Comparison of ENCODE assay signal across 1 cellular context in the genomic region with DNA sequence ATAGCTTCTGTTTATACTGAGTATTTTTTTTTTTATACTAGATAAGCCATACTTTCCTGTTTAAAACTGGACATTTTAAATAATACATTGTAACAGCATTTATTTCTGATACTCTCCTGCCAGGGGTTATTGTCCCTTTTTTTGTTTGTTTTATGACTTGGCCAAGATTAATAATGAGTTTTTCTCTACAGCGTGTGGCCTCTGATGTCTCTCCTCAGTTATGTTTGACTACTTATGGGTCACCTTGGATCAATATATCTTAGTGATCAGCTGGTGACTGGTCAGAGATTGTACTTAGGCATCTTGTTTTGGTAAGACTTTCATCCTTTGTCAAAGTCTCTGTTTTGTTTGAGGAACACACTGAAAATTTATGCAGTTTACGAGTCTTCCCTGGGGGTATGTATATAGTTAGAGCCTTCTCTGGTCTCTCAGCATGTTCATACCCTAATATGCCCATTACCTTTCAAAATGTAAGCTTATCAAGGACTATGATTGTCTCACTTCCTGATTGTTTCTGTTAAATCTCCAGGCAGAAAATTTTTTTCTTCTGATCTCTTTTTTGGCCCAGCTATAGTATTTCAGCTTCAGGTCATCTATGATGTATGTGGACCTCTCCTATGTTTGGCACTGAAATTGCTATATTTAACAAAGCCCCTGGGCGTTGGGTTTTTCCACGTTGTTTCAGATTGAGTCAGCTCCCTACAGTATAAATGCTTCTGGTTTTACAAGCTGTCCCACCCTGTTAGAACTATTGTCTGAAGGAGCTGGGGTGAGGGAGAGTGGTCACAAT.
TF ChIP-seq lines count a peak whose summit lies in the region.

No MANE protein-coding gene starts in this region.

TF ChIP-seq in HEK293, 187 proteins besides CTCF, POLR2A, EP300 and RAD21 (continued from another document and continues in another):
- TF ChIP-seq, protein P1, sequence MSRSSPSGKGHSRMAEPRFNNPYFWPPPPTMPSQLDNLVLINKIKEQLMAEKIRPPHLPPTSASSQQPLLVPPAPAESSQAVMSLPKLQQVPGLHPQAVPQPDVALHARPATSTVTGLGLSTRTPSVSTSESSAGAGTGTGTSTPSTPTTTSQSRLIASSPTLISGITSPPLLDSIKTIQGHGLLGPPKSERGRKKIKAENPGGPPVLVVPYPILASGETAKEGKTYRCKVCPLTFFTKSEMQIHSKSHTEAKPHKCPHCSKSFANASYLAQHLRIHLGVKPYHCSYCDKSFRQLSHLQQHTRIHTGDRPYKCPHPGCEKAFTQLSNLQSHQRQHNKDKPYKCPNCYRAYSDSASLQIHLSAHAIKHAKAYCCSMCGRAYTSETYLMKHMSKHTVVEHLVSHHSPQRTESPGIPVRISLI (tag by site-specific recombination; IDR thresholded peaks at IDR 0.05), result no peak
- no peak for TF ChIP-seq ZNF37A (tag by site-specific recombination; IDR thresholded peaks at IDR 0.05)
- TF ChIP-seq, protein P2, sequence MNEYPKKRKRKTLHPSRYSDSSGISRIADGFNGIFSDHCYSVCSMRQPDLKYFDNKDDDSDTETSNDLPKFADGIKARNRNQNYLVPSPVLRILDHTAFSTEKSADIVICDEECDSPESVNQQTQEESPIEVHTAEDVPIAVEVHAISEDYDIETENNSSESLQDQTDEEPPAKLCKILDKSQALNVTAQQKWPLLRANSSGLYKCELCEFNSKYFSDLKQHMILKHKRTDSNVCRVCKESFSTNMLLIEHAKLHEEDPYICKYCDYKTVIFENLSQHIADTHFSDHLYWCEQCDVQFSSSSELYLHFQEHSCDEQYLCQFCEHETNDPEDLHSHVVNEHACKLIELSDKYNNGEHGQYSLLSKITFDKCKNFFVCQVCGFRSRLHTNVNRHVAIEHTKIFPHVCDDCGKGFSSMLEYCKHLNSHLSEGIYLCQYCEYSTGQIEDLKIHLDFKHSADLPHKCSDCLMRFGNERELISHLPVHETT (tag by site-specific recombination; IDR thresholded peaks at IDR 0.05), result no peak
- TF ChIP-seq ZNF138 (tag by site-specific recombination; IDR thresholded peaks at IDR 0.05; ENCODE audit: borderline replicate concordance), result no peak
- no peak for TF ChIP-seq ZEB2 (tag by site-specific recombination; IDR thresholded peaks at IDR 0.05)
- no peak for TF ChIP-seq TRIM28 (IDR thresholded peaks at IDR 0.05; ENCODE audit: borderline replicate concordance, low read length)
- TF ChIP-seq ZNF596 (tag by site-specific recombination; IDR thresholded peaks at IDR 0.05), result 0 out of 2 replicates have a peak, but pooled peaks have one; percentile 16
- peak; percentile 97 for TF ChIP-seq GLIS1 (tag by site-specific recombination; IDR thresholded peaks at IDR 0.05)
- TF ChIP-seq ZNF791 (tag by site-specific recombination; IDR thresholded peaks at IDR 0.05), result no peak
- no peak for TF ChIP-seq ZNF585B (tag by site-specific recombination; IDR thresholded peaks at IDR 0.05)
- no peak for TF ChIP-seq SP3 (tag by site-specific recombination; IDR thresholded peaks at IDR 0.05)
- TF ChIP-seq ZNF146 (tag by site-specific recombination; IDR thresholded peaks at IDR 0.05), result no peak
- TF ChIP-seq ZNF423 (tag by site-specific recombination; IDR thresholded peaks at IDR 0.05), result peak; percentile 42
- no peak for TF ChIP-seq ZNF571 (tag by site-specific recombination; IDR thresholded peaks at IDR 0.05)
- TF ChIP-seq, protein P3, sequence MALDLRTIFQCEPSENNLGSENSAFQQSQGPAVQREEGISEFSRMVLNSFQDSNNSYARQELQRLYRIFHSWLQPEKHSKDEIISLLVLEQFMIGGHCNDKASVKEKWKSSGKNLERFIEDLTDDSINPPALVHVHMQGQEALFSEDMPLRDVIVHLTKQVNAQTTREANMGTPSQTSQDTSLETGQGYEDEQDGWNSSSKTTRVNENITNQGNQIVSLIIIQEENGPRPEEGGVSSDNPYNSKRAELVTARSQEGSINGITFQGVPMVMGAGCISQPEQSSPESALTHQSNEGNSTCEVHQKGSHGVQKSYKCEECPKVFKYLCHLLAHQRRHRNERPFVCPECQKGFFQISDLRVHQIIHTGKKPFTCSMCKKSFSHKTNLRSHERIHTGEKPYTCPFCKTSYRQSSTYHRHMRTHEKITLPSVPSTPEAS (tag by site-specific recombination; IDR thresholded peaks at IDR 0.05), result no peak
- TF ChIP-seq EGR2 (tag by site-specific recombination; IDR thresholded peaks at IDR 0.05; ENCODE audit: low read depth), result no peak
- no peak for TF ChIP-seq ZNF555 (tag by site-specific recombination; conservative IDR thresholded peaks at IDR 0.05)
- no peak for TF ChIP-seq ZBTB17 (tag by site-specific recombination; IDR thresholded peaks at IDR 0.05)
- TF ChIP-seq ZNF324 (tag by site-specific recombination; IDR thresholded peaks at IDR 0.05), result no peak
- no peak for TF ChIP-seq ZNF23 (tag by site-specific recombination; IDR thresholded peaks at IDR 0.05; ENCODE audit: borderline replicate concordance)
- no peak for TF ChIP-seq ZNF654 (tag by site-specific recombination; IDR thresholded peaks at IDR 0.05; ENCODE audit: low read depth)
- TF ChIP-seq TCF7L2 (IDR thresholded peaks at IDR 0.05; ENCODE audit: borderline replicate concordance, low read depth, low read length), result peak; percentile 25; the same call in 1 of the 2 replicates
- TF ChIP-seq ZNF10 (tag by site-specific recombination; IDR thresholded peaks at IDR 0.05), result 0 out of 2 replicates have a peak, but pooled peaks have one; percentile 32
- no peak for TF ChIP-seq SP2 (tag by site-specific recombination; IDR thresholded peaks at IDR 0.05)
- TF ChIP-seq, protein P4, sequence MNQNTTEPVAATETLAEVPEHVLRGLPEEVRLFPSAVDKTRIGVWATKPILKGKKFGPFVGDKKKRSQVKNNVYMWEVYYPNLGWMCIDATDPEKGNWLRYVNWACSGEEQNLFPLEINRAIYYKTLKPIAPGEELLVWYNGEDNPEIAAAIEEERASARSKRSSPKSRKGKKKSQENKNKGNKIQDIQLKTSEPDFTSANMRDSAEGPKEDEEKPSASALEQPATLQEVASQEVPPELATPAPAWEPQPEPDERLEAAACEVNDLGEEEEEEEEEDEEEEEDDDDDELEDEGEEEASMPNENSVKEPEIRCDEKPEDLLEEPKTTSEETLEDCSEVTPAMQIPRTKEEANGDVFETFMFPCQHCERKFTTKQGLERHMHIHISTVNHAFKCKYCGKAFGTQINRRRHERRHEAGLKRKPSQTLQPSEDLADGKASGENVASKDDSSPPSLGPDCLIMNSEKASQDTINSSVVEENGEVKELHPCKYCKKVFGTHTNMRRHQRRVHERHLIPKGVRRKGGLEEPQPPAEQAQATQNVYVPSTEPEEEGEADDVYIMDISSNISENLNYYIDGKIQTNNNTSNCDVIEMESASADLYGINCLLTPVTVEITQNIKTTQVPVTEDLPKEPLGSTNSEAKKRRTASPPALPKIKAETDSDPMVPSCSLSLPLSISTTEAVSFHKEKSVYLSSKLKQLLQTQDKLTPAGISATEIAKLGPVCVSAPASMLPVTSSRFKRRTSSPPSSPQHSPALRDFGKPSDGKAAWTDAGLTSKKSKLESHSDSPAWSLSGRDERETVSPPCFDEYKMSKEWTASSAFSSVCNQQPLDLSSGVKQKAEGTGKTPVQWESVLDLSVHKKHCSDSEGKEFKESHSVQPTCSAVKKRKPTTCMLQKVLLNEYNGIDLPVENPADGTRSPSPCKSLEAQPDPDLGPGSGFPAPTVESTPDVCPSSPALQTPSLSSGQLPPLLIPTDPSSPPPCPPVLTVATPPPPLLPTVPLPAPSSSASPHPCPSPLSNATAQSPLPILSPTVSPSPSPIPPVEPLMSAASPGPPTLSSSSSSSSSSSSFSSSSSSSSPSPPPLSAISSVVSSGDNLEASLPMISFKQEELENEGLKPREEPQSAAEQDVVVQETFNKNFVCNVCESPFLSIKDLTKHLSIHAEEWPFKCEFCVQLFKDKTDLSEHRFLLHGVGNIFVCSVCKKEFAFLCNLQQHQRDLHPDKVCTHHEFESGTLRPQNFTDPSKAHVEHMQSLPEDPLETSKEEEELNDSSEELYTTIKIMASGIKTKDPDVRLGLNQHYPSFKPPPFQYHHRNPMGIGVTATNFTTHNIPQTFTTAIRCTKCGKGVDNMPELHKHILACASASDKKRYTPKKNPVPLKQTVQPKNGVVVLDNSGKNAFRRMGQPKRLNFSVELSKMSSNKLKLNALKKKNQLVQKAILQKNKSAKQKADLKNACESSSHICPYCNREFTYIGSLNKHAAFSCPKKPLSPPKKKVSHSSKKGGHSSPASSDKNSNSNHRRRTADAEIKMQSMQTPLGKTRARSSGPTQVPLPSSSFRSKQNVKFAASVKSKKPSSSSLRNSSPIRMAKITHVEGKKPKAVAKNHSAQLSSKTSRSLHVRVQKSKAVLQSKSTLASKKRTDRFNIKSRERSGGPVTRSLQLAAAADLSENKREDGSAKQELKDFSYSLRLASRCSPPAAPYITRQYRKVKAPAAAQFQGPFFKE (tag by site-specific recombination; IDR thresholded peaks at IDR 0.05; ENCODE audit: borderline replicate concordance), result no peak
- TF ChIP-seq, protein P5, sequence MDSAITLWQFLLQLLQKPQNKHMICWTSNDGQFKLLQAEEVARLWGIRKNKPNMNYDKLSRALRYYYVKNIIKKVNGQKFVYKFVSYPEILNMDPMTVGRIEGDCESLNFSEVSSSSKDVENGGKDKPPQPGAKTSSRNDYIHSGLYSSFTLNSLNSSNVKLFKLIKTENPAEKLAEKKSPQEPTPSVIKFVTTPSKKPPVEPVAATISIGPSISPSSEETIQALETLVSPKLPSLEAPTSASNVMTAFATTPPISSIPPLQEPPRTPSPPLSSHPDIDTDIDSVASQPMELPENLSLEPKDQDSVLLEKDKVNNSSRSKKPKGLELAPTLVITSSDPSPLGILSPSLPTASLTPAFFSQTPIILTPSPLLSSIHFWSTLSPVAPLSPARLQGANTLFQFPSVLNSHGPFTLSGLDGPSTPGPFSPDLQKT (IDR thresholded peaks at IDR 0.05; ENCODE audit: borderline replicate concordance, low read depth, low read length), result no peak
- TF ChIP-seq ZNF24 (tag by site-specific recombination; IDR thresholded peaks at IDR 0.05), result no peak
- TF ChIP-seq, protein P6, sequence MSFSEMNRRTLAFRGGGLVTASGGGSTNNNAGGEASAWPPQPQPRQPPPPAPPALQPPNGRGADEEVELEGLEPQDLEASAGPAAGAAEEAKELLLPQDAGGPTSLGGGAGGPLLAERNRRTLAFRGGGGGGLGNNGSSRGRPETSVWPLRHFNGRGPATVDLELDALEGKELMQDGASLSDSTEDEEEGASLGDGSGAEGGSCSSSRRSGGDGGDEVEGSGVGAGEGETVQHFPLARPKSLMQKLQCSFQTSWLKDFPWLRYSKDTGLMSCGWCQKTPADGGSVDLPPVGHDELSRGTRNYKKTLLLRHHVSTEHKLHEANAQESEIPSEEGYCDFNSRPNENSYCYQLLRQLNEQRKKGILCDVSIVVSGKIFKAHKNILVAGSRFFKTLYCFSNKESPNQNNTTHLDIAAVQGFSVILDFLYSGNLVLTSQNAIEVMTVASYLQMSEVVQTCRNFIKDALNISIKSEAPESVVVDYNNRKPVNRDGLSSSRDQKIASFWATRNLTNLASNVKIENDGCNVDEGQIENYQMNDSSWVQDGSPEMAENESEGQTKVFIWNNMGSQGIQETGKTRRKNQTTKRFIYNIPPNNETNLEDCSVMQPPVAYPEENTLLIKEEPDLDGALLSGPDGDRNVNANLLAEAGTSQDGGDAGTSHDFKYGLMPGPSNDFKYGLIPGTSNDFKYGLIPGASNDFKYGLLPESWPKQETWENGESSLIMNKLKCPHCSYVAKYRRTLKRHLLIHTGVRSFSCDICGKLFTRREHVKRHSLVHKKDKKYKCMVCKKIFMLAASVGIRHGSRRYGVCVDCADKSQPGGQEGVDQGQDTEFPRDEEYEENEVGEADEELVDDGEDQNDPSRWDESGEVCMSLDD (tag by site-specific recombination; IDR thresholded peaks at IDR 0.05), result no peak
- TF ChIP-seq ZIC2 (tag by site-specific recombination; IDR thresholded peaks at IDR 0.05), result peak; percentile 53; the same call in 1 of the 2 replicates
- TF ChIP-seq OVOL3 (tag by site-specific recombination; IDR thresholded peaks at IDR 0.05), result peak; percentile 83
- no peak for TF ChIP-seq ZNF529 (tag by site-specific recombination; IDR thresholded peaks at IDR 0.05; ENCODE audit: insufficient replicate concordance)
- no peak for TF ChIP-seq KLF8 (tag by site-specific recombination; IDR thresholded peaks at IDR 0.05)
- TF ChIP-seq, protein P7, sequence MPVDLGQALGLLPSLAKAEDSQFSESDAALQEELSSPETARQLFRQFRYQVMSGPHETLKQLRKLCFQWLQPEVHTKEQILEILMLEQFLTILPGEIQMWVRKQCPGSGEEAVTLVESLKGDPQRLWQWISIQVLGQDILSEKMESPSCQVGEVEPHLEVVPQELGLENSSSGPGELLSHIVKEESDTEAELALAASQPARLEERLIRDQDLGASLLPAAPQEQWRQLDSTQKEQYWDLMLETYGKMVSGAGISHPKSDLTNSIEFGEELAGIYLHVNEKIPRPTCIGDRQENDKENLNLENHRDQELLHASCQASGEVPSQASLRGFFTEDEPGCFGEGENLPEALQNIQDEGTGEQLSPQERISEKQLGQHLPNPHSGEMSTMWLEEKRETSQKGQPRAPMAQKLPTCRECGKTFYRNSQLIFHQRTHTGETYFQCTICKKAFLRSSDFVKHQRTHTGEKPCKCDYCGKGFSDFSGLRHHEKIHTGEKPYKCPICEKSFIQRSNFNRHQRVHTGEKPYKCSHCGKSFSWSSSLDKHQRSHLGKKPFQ (tag by site-specific recombination; IDR thresholded peaks at IDR 0.05), result peak; percentile 88
- no peak for TF ChIP-seq ZNF624 (tag by site-specific recombination; IDR thresholded peaks at IDR 0.05)
- TF ChIP-seq ZNF600 (tag by site-specific recombination; IDR thresholded peaks at IDR 0.05), result no peak
- no peak for TF ChIP-seq ZNF416 (tag by site-specific recombination; IDR thresholded peaks at IDR 0.05)
- no peak for TF ChIP-seq ZNF792 (tag by site-specific recombination; IDR thresholded peaks at IDR 0.05)
- TF ChIP-seq ZNF140 (tag by site-specific recombination; IDR thresholded peaks at IDR 0.05), result no peak
- no peak for TF ChIP-seq ZBTB20 (tag by site-specific recombination; IDR thresholded peaks at IDR 0.05)
- TF ChIP-seq, protein P8, sequence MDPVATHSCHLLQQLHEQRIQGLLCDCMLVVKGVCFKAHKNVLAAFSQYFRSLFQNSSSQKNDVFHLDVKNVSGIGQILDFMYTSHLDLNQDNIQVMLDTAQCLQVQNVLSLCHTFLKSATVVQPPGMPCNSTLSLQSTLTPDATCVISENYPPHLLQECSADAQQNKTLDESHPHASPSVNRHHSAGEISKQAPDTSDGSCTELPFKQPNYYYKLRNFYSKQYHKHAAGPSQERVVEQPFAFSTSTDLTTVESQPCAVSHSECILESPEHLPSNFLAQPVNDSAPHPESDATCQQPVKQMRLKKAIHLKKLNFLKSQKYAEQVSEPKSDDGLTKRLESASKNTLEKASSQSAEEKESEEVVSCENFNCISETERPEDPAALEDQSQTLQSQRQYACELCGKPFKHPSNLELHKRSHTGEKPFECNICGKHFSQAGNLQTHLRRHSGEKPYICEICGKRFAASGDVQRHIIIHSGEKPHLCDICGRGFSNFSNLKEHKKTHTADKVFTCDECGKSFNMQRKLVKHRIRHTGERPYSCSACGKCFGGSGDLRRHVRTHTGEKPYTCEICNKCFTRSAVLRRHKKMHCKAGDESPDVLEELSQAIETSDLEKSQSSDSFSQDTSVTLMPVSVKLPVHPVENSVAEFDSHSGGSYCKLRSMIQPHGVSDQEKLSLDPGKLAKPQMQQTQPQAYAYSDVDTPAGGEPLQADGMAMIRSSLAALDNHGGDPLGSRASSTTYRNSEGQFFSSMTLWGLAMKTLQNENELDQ (tag by site-specific recombination; IDR thresholded peaks at IDR 0.05; ENCODE audit: low read depth), result no peak
- TF ChIP-seq, protein P9, sequence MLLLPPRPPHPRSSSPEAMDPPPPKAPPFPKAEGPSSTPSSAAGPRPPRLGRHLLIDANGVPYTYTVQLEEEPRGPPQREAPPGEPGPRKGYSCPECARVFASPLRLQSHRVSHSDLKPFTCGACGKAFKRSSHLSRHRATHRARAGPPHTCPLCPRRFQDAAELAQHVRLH (tag by site-specific recombination; IDR thresholded peaks at IDR 0.05), result peak; percentile 83
- no peak for TF ChIP-seq ZNF266 (tag by site-specific recombination; IDR thresholded peaks at IDR 0.05; ENCODE audit: low read depth)
- no peak for TF ChIP-seq ZNF76 (tag by site-specific recombination; IDR thresholded peaks at IDR 0.05; ENCODE audit: borderline replicate concordance, low read depth)
